Comparison of ENCODE assay signal across 1 cellular context in genomic region chr1:231422798-231423309, GRCh38.
A peak's percentile ranks its signal among the peaks of the same experiment; 100 is the strongest.
TF ChIP-seq lines count a peak whose summit lies in the region.

No MANE protein-coding gene starts in this region.

TF ChIP-seq in H1, 55 proteins besides CTCF, POLR2A, EP300 and RAD21:
- TF ChIP-seq SP4 (IDR thresholded peaks at IDR 0.05; ENCODE audit: low read length), result no peak
- TF ChIP-seq EGR1 (IDR thresholded peaks at IDR 0.05; ENCODE audit: borderline replicate concordance, low read depth, low read length), result 0 out of 2 replicates have a peak, but pooled peaks have one; percentile 0
